ENCODE assay signal across 8 cellular contexts in genomic region chr6:118893882-118894424, GRCh38. TPM values are rescaled to one million over a fixed set of nuclear protein-coding genes. Genes with fewer than 3 reads are reported as not detected.
A peak's percentile ranks its signal among the peaks of the same experiment; 100 is the strongest.
DNase-seq lines count a peak whose midpoint lies in the region; ATAC-seq and TF ChIP-seq lines count a peak whose summit lies in the region.

TSS of gene ASF1A (plus strand) at chr6:118894152. CDS start at chr6:118894414, 262 bp downstream.

- dilution Hi-C loops in mammary epithelial cell (cut with HindIII; ENCODE audit: low sequenced_read_pairs) = no loop called here

- H2AFZ ChIP-seq in mammary epithelial cell (ENCODE audit: low read depth, low read length) (peak within 1 kb of the TSS; percentile 85), smooth muscle cell (ENCODE audit: low read depth) (peak within 1 kb of the TSS; percentile 94)

- peak within 1 kb of the TSS; percentile 96 for H3K27ac ChIP-seq in WERI-Rb-1
- peak within 1 kb of the TSS; percentile 89 for H3K27ac ChIP-seq in mammary epithelial cell (ENCODE audit: insufficient read depth, low read depth, low read length)
- peak within 1 kb of the TSS; percentile 87 for H3K27ac ChIP-seq in iPS-20b (ENCODE audit: low read length)
- H3K27ac ChIP-seq in smooth muscle cell (ENCODE audit: low read depth) = peak within 1 kb of the TSS; percentile 94

- no peaks in the 10 kb centered on the region for H3K27me3 ChIP-seq in WERI-Rb-1 (ENCODE audit: insufficient read depth, low read depth, severe bottlenecking)
- no peaks in the 10 kb centered on the region for H3K27me3 ChIP-seq in mammary epithelial cell (ENCODE audit: insufficient read depth, low read length)
- no peaks in the 10 kb centered on the region for H3K27me3 ChIP-seq in iPS-20b (ENCODE audit: insufficient read depth, low read length)
- no peaks in the 10 kb centered on the region for H3K27me3 ChIP-seq in smooth muscle cell (ENCODE audit: low read depth)

- peak; percentile 93 for DNase-seq in AG08396 (ENCODE audit: low spot score)
- DNase-seq in NCI-H2227 (lab: John Stamatoyannopoulos, UW; ENCODE audit: unreplicated experiment) = peak; percentile 95
- peak; percentile 98 for DNase-seq in WERI-Rb-1
- peak; percentile 98 for DNase-seq in mammary epithelial cell
- peak; percentile 81 for DNase-seq in smooth muscle cell (lab: John Stamatoyannopoulos, UW; ENCODE audit: unreplicated experiment)

- 3% methylated on average over 33 of the region's 48 CpGs for WGBS in mammary epithelial cell (ENCODE audit: low coverage, missing lambda C conversion rate)
- WGBS in smooth muscle cell (ENCODE audit: low lambda C conversion rate) = under 1% methylated on average over 44 of the region's 48 CpGs

- H3K9ac ChIP-seq in mammary epithelial cell (ENCODE audit: insufficient read depth, low read length) = peak within 1 kb of the TSS; percentile 90
- peak within 1 kb of the TSS; percentile 97 for H3K9ac ChIP-seq in iPS-20b (ENCODE audit: low read depth, low read length)
- H3K9ac ChIP-seq in smooth muscle cell (ENCODE audit: low read depth) = peak within 1 kb of the TSS; percentile 87

- H3K9me3 ChIP-seq in WERI-Rb-1 (ENCODE audit: severe bottlenecking) = no peaks in the 10 kb centered on the region
- no peaks in the 10 kb centered on the region for H3K9me3 ChIP-seq in mammary epithelial cell (replicated peaks; ENCODE audit: insufficient read depth, low read length)
- H3K9me3 ChIP-seq in iPS-20b (ENCODE audit: insufficient read depth, low read depth, low read length) = no peaks in the 10 kb centered on the region
- no peaks in the 10 kb centered on the region for H3K9me3 ChIP-seq in smooth muscle cell (replicated peaks; ENCODE audit: low read depth)

- no peaks in the 10 kb centered on the region for H4K20me1 ChIP-seq in mammary epithelial cell (ENCODE audit: insufficient read depth, low read length)
- H4K20me1 ChIP-seq in smooth muscle cell (ENCODE audit: low read depth) = peaks cover 13% of the 10 kb centered on the region

- in situ Hi-C loops in mammary epithelial cell (cut with MboI; ENCODE audit: low sequenced_read_pairs in 2 of 2) = no loop called here

- TF ChIP-seq CTCF in WERI-Rb-1 (IDR thresholded peaks at IDR 0.05; ENCODE audit: low read depth, low read length) (peak; percentile 64), mammary epithelial cell (conservative IDR thresholded peaks at IDR 0.05 in 1 of 2, IDR thresholded peaks at IDR 0.05 in 1 of 2; ENCODE audit: extremely low read depth in 1 of 2, insufficient read depth in 1 of 2, low read depth in 1 of 2, low read length in 2 of 2) (peak; percentile 50 to 74), smooth muscle cell (IDR thresholded peaks at IDR 0.05; ENCODE audit: borderline replicate concordance, insufficient read depth, poor library complexity, severe bottlenecking) (peak; percentile 38)

- intact Hi-C loops in mammary epithelial cell (cut with micrococcal nuclease) = loop anchor here (1.0 to 5.0 kb wide), 6 partner anchors 41 to 609 kb away; partner anchors contain the start of genes CEP85L and MCM9

- H3K79me2 ChIP-seq in mammary epithelial cell (ENCODE audit: insufficient read depth, low read length) (peaks cover 75% of the 10 kb centered on the region), smooth muscle cell (ENCODE audit: low read depth) (peaks cover 70% of the 10 kb centered on the region)

- H3F3A ChIP-seq in smooth muscle cell (ENCODE audit: low read depth) = peaks cover 11% of the 10 kb centered on the region

- H3K4me2 ChIP-seq in mammary epithelial cell (ENCODE audit: insufficient read depth, low read depth, low read length) (peak within 1 kb of the TSS; percentile 90), smooth muscle cell (peak within 1 kb of the TSS; percentile 99)

- H3K36me3 ChIP-seq in WERI-Rb-1 (peaks cover 19% of the 10 kb centered on the region), mammary epithelial cell (ENCODE audit: insufficient read depth, low read length) (peaks cover under 1% of the 10 kb centered on the region), iPS-20b (ENCODE audit: insufficient read depth, low read depth, low read length) (peaks cover 14% of the 10 kb centered on the region; the same call in 1 of the 2 replicates), smooth muscle cell (ENCODE audit: low read depth) (no peaks in the 10 kb centered on the region)

- CTCF ChIA-PET in mammary epithelial cell (lab: Charles Lee; ENCODE audit: low non-redundant PET) = interaction anchor here (0.6 kb wide), 1 partner anchor 54 kb away, joined by 3 read pairs; no protein-coding TSS in a partner anchor

- peak; percentile 76 for ATAC-seq in GM18907 (IDR thresholded peaks at IDR 0.05; ENCODE audit: unreplicated experiment)
- peak; percentile 61 for ATAC-seq in HG03159 (IDR thresholded peaks at IDR 0.05; ENCODE audit: unreplicated experiment)

- peaks cover 22% of the 10 kb centered on the region for H3K4me1 ChIP-seq in mammary epithelial cell (ENCODE audit: insufficient read depth, low read length)
- peaks cover 20% of the 10 kb centered on the region for H3K4me1 ChIP-seq in iPS-20b (ENCODE audit: insufficient read depth, low read length)
- H3K4me1 ChIP-seq in smooth muscle cell (ENCODE audit: low read depth) = peaks cover 30% of the 10 kb centered on the region

- no TSS peak for BruUV-seq in mammary epithelial cell (replicated peaks; lab: Mats Ljungman, UMichigan)

- peak within 1 kb of the TSS; percentile 88 for H3K4me3 ChIP-seq in WERI-Rb-1 (ENCODE audit: low read depth, low read length)
- H3K4me3 ChIP-seq in mammary epithelial cell (replicated peaks in 1 of 3; ENCODE audit: insufficient read depth in 1 of 3, low read depth in 2 of 3, low read length in 3 of 3) = peak within 1 kb of the TSS; percentile 82 to 99 (median 97)
- peak within 1 kb of the TSS; percentile 98 for H3K4me3 ChIP-seq in iPS-20b (ENCODE audit: low read length)
- H3K4me3 ChIP-seq in smooth muscle cell = peak within 1 kb of the TSS; percentile 89

RNA-seq across cellular contexts. Expression of gene ASF1A, which starts in this region (rescaled TPM):
- total RNA-seq in mammary epithelial cell (10 to 100 TPM; 19.8 to 29.0 TPM), smooth muscle cell (33.4 and 35.2 TPM in 2 replicates)
- polyA plus RNA-seq in mammary epithelial cell (7.9 TPM), smooth muscle cell (34.6 and 38.8 TPM in 2 replicates)
- polyA minus RNA-seq in mammary epithelial cell = 3.1 TPM

Comparison
In these comparisons a context has a peak if more than half of its experiments do, and no peak if none do; other contexts are left out.
1. Peak in every context shown above with its lines: DNase-seq, ATAC-seq, H3K4me3 ChIP-seq and H3K27ac ChIP-seq.